1 cellular context compared by ENCODE assay signal in the genomic region with DNA sequence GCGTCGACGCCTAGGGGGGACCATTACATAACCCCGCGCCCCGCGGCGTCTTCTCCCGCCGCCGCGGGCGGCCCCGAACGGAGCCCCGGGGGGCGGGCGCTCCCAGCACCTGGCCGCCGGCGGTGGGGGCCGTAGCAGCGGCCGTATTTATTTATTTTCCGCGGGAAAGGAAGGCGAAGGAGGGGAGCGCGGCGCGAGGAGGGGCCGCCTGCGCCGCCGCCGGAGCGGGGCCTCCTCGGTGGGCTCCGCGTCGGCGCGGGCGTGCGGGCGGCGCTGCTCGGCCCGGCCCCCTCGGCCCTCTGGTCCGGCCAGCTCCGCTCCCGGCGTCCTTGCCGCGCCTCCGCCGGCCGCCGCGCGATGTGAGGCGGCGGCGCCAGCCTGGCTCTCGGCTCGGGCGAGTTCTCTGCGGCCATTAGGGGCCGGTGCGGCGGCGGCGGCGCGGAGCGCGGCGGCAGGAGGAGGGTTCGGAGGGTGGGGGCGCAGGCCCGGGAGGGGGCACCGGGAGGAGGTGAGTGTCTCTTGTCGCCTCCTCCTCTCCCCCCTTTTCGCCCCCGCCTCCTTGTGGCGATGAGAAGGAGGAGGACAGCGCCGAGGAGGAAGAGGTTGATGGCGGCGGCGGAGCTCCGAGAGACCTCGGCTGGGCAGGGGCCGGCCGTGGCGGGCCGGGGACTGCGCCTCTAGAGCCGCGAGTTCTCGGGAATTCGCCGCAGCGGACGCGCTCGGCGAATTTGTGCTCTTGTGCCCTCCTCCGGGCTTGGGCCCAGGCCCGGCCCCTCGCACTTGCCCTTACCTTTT.
A peak's percentile ranks its signal among the peaks of the same experiment; 100 is the strongest.
TF ChIP-seq lines count a peak whose summit lies in the region.

A gene (plus strand): TSS at position 570 of the 795 bp plus-strand sequence. CDS start 413 bp downstream, outside the sequence.

TF ChIP-seq in K562, 482 proteins besides CTCF, POLR2A, EP300 and RAD21 (continued from another document):
- TF ChIP-seq, protein P1, sequence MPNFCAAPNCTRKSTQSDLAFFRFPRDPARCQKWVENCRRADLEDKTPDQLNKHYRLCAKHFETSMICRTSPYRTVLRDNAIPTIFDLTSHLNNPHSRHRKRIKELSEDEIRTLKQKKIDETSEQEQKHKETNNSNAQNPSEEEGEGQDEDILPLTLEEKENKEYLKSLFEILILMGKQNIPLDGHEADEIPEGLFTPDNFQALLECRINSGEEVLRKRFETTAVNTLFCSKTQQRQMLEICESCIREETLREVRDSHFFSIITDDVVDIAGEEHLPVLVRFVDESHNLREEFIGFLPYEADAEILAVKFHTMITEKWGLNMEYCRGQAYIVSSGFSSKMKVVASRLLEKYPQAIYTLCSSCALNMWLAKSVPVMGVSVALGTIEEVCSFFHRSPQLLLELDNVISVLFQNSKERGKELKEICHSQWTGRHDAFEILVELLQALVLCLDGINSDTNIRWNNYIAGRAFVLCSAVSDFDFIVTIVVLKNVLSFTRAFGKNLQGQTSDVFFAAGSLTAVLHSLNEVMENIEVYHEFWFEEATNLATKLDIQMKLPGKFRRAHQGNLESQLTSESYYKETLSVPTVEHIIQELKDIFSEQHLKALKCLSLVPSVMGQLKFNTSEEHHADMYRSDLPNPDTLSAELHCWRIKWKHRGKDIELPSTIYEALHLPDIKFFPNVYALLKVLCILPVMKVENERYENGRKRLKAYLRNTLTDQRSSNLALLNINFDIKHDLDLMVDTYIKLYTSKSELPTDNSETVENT (CRISPR knock-in tag; IDR thresholded peaks at IDR 0.05), result no peak
- TF ChIP-seq ZNF224 (CRISPR knock-in tag; IDR thresholded peaks at IDR 0.05), result no peak
- peak in 1 of 2 experiments; percentile 34; a peak in 1 of 4 replicates for TF ChIP-seq KDM4B (IDR thresholded peaks at IDR 0.05; ENCODE audit: borderline replicate concordance in 2 of 2, low read depth in 1 of 2)
- TF ChIP-seq MEF2A (IDR thresholded peaks at IDR 0.05; ENCODE audit: control insufficient read depth, low read depth, low read length), result no peak
- TF ChIP-seq ZFX (CRISPR knock-in tag; IDR thresholded peaks at IDR 0.05), result peak; percentile 64
- 0 out of 4 replicates have a peak, but pooled peaks of 1 of the 2 experiments have one; percentile 16 for TF ChIP-seq HDAC1 (IDR thresholded peaks at IDR 0.05)
- TF ChIP-seq GATAD2B (IDR thresholded peaks at IDR 0.05; ENCODE audit: borderline replicate concordance), result peak; percentile 63; the same call in 1 of the 2 replicates
- TF ChIP-seq EGR1 (conservative IDR thresholded peaks at IDR 0.05), result peak; percentile 68
- TF ChIP-seq, protein P2, sequence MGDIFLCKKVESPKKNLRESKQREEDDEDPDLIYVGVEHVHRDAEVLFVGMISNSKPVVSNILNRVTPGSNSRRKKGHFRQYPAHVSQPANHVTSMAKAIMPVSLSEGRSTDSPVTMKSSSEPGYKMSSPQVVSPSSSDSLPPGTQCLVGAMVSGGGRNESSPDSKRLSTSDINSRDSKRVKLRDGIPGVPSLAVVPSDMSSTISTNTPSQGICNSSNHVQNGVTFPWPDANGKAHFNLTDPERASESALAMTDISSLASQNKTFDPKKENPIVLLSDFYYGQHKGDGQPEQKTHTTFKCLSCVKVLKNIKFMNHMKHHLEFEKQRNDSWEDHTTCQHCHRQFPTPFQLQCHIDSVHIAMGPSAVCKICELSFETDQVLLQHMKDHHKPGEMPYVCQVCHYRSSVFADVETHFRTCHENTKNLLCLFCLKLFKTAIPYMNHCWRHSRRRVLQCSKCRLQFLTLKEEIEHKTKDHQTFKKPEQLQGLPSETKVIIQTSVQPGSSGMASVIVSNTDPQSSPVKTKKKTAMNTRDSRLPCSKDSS (IDR thresholded peaks at IDR 0.05; ENCODE audit: low read depth, partially characterized antibody), result no peak
- peak in 2 of 3 experiments; percentile 84 to 88 for TF ChIP-seq YY1 (IDR thresholded peaks at IDR 0.05; ENCODE audit: borderline replicate concordance in 1 of 3, control insufficient read depth in 1 of 3, extremely low read depth in 1 of 3, insufficient read depth in 3 of 3, insufficient read length in 1 of 3, insufficient replicate concordance in 2 of 3, low read depth in 1 of 3, low read length in 2 of 3)
- peak; percentile 54; the same call in 1 of the 2 replicates for TF ChIP-seq POLR2AphosphoS5 (IDR thresholded peaks at IDR 0.05; ENCODE audit: control insufficient read depth, insufficient read depth, low read depth, low read length)
- peak; percentile 96 for TF ChIP-seq MAZ (CRISPR knock-in tag; conservative IDR thresholded peaks at IDR 0.05 in 1 of 2, IDR thresholded peaks at IDR 0.05 in 1 of 2)
- no peak for TF ChIP-seq KLF6 (CRISPR knock-in tag; IDR thresholded peaks at IDR 0.05; ENCODE audit: borderline replicate concordance)
- TF ChIP-seq RBM22 (IDR thresholded peaks at IDR 0.05; ENCODE audit: low read depth, low read length, poor library complexity, severe bottlenecking), result peak; percentile 9
- TF ChIP-seq RB1 (IDR thresholded peaks at IDR 0.05; ENCODE audit: low read depth), result peak; percentile 31; the same call in 1 of the 2 replicates
- TF ChIP-seq, protein P3, sequence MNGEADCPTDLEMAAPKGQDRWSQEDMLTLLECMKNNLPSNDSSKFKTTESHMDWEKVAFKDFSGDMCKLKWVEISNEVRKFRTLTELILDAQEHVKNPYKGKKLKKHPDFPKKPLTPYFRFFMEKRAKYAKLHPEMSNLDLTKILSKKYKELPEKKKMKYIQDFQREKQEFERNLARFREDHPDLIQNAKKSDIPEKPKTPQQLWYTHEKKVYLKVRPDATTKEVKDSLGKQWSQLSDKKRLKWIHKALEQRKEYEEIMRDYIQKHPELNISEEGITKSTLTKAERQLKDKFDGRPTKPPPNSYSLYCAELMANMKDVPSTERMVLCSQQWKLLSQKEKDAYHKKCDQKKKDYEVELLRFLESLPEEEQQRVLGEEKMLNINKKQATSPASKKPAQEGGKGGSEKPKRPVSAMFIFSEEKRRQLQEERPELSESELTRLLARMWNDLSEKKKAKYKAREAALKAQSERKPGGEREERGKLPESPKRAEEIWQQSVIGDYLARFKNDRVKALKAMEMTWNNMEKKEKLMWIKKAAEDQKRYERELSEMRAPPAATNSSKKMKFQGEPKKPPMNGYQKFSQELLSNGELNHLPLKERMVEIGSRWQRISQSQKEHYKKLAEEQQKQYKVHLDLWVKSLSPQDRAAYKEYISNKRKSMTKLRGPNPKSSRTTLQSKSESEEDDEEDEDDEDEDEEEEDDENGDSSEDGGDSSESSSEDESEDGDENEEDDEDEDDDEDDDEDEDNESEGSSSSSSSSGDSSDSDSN (IDR thresholded peaks at IDR 0.05; ENCODE audit: borderline replicate concordance in 1 of 2, low read depth in 2 of 2, low read length in 2 of 2), result peak; percentile 68 to 78; a peak in 2 of 4 replicates
- peak; percentile 46; the same call in 1 of the 2 replicates for TF ChIP-seq SUPT5H (IDR thresholded peaks at IDR 0.05)
- peak; percentile 49 for TF ChIP-seq CHD1 (IDR thresholded peaks at IDR 0.05; ENCODE audit: low read length)
- peak; percentile 36 for TF ChIP-seq POLR2B (IDR thresholded peaks at IDR 0.05; ENCODE audit: low read depth, partially characterized antibody)
- TF ChIP-seq L3MBTL2 (IDR thresholded peaks at IDR 0.05), result 0 out of 2 replicates have a peak, but pooled peaks have one; percentile 9
- TF ChIP-seq ZNF124 (CRISPR knock-in tag; IDR thresholded peaks at IDR 0.05), result no peak
- no peak for TF ChIP-seq TOE1 (IDR thresholded peaks at IDR 0.05; ENCODE audit: borderline replicate concordance)
- TF ChIP-seq TOE1 (CRISPR knock-in tag; IDR thresholded peaks at IDR 0.05; ENCODE audit: borderline replicate concordance, low read depth), result no peak
- TF ChIP-seq PHB (CRISPR knock-in tag; IDR thresholded peaks at IDR 0.05), result 0 out of 2 replicates have a peak, but pooled peaks have one; percentile 19
- TF ChIP-seq, protein P4, sequence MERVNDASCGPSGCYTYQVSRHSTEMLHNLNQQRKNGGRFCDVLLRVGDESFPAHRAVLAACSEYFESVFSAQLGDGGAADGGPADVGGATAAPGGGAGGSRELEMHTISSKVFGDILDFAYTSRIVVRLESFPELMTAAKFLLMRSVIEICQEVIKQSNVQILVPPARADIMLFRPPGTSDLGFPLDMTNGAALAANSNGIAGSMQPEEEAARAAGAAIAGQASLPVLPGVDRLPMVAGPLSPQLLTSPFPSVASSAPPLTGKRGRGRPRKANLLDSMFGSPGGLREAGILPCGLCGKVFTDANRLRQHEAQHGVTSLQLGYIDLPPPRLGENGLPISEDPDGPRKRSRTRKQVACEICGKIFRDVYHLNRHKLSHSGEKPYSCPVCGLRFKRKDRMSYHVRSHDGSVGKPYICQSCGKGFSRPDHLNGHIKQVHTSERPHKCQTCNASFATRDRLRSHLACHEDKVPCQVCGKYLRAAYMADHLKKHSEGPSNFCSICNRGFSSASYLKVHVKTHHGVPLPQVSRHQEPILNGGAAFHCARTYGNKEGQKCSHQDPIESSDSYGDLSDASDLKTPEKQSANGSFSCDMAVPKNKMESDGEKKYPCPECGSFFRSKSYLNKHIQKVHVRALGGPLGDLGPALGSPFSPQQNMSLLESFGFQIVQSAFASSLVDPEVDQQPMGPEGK (CRISPR knock-in tag; IDR thresholded peaks at IDR 0.05; ENCODE audit: borderline replicate concordance), result no peak
- TF ChIP-seq HNRNPLL (IDR thresholded peaks at IDR 0.05; ENCODE audit: low read depth, low read length, poor library complexity, severe bottlenecking), result peak; percentile 17
- TF ChIP-seq ZNF263 (CRISPR knock-in tag; IDR thresholded peaks at IDR 0.05; ENCODE audit: borderline replicate concordance), result peak; percentile 80
- peak; percentile 11; the same call in 1 of the 2 replicates for TF ChIP-seq HCFC1 (IDR thresholded peaks at IDR 0.05; ENCODE audit: low read depth, low read length)
- peak; percentile 19; the same call in 1 of the 2 replicates for TF ChIP-seq JUND (IDR thresholded peaks at IDR 0.05; ENCODE audit: borderline replicate concordance, low read depth, low read length)
- no peak for TF ChIP-seq JUND (tag; IDR thresholded peaks at IDR 0.05; ENCODE audit: borderline replicate concordance, low read depth, low read length)
- no peak for TF ChIP-seq CHD4 (IDR thresholded peaks at IDR 0.05; ENCODE audit: insufficient read depth, insufficient replicate concordance, low read depth, low read length, poor library complexity, severe bottlenecking)
- TF ChIP-seq NRF1 (conservative IDR thresholded peaks at IDR 0.05 in 1 of 2, IDR thresholded peaks at IDR 0.05 in 1 of 2), result peak; percentile 45 to 57; a peak in 2 of 4 replicates
- TF ChIP-seq, protein P5, sequence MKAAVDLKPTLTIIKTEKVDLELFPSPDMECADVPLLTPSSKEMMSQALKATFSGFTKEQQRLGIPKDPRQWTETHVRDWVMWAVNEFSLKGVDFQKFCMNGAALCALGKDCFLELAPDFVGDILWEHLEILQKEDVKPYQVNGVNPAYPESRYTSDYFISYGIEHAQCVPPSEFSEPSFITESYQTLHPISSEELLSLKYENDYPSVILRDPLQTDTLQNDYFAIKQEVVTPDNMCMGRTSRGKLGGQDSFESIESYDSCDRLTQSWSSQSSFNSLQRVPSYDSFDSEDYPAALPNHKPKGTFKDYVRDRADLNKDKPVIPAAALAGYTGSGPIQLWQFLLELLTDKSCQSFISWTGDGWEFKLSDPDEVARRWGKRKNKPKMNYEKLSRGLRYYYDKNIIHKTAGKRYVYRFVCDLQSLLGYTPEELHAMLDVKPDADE (conservative IDR thresholded peaks at IDR 0.05; ENCODE audit: control insufficient read depth, low read depth, low read length), result 0 out of 2 replicates have a peak, but pooled peaks have one; percentile 23
- TF ChIP-seq MYC (IDR thresholded peaks at IDR 0.05; ENCODE audit: low read depth, low read length), result peak; percentile 42; the same call in 1 of the 2 replicates
- no peak for TF ChIP-seq MYC (CRISPR knock-in tag; IDR thresholded peaks at IDR 0.05; ENCODE audit: borderline replicate concordance, low read depth)
- TF ChIP-seq KDM5B (IDR thresholded peaks at IDR 0.05; ENCODE audit: insufficient replicate concordance, low read depth, low read length), result peak; percentile 10
- TF ChIP-seq, protein P6, sequence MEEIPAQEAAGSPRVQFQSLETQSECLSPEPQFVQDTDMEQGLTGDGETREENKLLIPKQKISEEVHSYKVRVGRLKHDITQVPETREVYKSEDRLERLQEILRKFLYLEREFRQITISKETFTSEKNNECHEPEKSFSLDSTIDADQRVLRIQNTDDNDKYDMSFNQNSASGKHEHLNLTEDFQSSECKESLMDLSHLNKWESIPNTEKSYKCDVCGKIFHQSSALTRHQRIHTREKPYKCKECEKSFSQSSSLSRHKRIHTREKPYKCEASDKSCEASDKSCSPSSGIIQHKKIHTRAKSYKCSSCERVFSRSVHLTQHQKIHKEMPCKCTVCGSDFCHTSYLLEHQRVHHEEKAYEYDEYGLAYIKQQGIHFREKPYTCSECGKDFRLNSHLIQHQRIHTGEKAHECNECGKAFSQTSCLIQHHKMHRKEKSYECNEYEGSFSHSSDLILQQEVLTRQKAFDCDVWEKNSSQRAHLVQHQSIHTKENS (CRISPR knock-in tag; IDR thresholded peaks at IDR 0.05), result no peak
- peak; percentile 64 for TF ChIP-seq RBBP5 (IDR thresholded peaks at IDR 0.05; ENCODE audit: borderline replicate concordance, insufficient read depth, low read length, poor library complexity, severe bottlenecking)
- TF ChIP-seq NONO (IDR thresholded peaks at IDR 0.05; ENCODE audit: low read depth in 2 of 2, low read length in 1 of 2), result peak; percentile 43 to 45; a peak in 1 of 4 replicates
